Comparison of ENCODE assay signal across 1 cellular context in the genomic region with DNA sequence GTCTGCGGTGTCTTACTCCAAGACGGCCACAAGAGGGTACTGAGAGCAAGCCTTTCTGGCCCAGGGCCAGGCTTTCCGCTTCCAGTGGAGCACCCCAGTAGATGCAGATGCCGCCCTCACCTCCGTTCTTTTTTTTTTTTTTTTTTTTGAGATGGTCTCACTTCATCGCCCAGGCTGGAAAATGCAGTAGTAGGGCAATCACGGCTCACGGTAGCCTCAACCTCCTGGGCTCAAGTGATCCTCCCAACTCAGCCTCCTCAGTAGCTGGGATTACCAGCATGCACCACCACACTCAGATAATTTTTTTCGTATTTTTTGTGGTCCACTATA.
TF ChIP-seq lines count a peak whose summit lies in the region.

No MANE protein-coding gene starts in this region.

TF ChIP-seq in HEK293, 187 proteins besides CTCF, POLR2A, EP300 and RAD21 (continued from another document):
- TF ChIP-seq, protein P1, sequence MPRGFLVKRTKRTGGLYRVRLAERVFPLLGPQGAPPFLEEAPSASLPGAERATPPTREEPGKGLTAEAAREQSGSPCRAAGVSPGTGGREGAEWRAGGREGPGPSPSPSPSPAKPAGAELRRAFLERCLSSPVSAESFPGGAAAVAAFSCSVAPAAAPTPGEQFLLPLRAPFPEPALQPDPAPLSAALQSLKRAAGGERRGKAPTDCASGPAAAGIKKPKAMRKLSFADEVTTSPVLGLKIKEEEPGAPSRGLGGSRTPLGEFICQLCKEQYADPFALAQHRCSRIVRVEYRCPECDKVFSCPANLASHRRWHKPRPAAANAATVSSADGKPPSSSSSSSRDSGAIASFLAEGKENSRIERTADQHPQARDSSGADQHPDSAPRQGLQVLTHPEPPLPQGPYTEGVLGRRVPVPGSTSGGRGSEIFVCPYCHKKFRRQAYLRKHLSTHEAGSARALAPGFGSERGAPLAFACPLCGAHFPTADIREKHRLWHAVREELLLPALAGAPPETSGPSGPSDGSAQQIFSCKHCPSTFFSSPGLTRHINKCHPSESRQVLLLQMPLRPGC (tag by site-specific recombination; IDR thresholded peaks at IDR 0.05): no peak
- TF ChIP-seq, protein P2, sequence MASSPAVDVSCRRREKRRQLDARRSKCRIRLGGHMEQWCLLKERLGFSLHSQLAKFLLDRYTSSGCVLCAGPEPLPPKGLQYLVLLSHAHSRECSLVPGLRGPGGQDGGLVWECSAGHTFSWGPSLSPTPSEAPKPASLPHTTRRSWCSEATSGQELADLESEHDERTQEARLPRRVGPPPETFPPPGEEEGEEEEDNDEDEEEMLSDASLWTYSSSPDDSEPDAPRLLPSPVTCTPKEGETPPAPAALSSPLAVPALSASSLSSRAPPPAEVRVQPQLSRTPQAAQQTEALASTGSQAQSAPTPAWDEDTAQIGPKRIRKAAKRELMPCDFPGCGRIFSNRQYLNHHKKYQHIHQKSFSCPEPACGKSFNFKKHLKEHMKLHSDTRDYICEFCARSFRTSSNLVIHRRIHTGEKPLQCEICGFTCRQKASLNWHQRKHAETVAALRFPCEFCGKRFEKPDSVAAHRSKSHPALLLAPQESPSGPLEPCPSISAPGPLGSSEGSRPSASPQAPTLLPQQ (tag by site-specific recombination; IDR thresholded peaks at IDR 0.05): 0 out of 2 replicates have a peak, but pooled peaks have one; percentile 33
- TF ChIP-seq WT1 (tag by site-specific recombination; IDR thresholded peaks at IDR 0.05): 0 out of 2 replicates have a peak, but pooled peaks have one; percentile 28
- TF ChIP-seq, protein P3, sequence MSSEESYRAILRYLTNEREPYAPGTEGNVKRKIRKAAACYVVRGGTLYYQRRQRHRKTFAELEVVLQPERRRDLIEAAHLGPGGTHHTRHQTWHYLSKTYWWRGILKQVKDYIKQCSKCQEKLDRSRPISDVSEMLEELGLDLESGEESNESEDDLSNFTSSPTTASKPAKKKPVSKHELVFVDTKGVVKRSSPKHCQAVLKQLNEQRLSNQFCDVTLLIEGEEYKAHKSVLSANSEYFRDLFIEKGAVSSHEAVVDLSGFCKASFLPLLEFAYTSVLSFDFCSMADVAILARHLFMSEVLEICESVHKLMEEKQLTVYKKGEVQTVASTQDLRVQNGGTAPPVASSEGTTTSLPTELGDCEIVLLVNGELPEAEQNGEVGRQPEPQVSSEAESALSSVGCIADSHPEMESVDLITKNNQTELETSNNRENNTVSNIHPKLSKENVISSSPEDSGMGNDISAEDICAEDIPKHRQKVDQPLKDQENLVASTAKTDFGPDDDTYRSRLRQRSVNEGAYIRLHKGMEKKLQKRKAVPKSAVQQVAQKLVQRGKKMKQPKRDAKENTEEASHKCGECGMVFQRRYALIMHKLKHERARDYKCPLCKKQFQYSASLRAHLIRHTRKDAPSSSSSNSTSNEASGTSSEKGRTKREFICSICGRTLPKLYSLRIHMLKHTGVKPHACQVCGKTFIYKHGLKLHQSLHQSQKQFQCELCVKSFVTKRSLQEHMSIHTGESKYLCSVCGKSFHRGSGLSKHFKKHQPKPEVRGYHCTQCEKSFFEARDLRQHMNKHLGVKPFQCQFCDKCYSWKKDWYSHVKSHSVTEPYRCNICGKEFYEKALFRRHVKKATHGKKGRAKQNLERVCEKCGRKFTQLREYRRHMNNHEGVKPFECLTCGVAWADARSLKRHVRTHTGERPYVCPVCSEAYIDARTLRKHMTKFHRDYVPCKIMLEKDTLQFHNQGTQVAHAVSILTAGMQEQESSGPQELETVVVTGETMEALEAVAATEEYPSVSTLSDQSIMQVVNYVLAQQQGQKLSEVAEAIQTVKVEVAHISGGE (tag by site-specific recombination; conservative IDR thresholded peaks at IDR 0.05; ENCODE audit: low read depth): no peak
- peak; percentile 7; the same call in 1 of the 2 replicates for TF ChIP-seq GLIS1 (tag by site-specific recombination; IDR thresholded peaks at IDR 0.05)
- TF ChIP-seq, protein P4, sequence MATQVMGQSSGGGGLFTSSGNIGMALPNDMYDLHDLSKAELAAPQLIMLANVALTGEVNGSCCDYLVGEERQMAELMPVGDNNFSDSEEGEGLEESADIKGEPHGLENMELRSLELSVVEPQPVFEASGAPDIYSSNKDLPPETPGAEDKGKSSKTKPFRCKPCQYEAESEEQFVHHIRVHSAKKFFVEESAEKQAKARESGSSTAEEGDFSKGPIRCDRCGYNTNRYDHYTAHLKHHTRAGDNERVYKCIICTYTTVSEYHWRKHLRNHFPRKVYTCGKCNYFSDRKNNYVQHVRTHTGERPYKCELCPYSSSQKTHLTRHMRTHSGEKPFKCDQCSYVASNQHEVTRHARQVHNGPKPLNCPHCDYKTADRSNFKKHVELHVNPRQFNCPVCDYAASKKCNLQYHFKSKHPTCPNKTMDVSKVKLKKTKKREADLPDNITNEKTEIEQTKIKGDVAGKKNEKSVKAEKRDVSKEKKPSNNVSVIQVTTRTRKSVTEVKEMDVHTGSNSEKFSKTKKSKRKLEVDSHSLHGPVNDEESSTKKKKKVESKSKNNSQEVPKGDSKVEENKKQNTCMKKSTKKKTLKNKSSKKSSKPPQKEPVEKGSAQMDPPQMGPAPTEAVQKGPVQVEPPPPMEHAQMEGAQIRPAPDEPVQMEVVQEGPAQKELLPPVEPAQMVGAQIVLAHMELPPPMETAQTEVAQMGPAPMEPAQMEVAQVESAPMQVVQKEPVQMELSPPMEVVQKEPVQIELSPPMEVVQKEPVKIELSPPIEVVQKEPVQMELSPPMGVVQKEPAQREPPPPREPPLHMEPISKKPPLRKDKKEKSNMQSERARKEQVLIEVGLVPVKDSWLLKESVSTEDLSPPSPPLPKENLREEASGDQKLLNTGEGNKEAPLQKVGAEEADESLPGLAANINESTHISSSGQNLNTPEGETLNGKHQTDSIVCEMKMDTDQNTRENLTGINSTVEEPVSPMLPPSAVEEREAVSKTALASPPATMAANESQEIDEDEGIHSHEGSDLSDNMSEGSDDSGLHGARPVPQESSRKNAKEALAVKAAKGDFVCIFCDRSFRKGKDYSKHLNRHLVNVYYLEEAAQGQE (tag by site-specific recombination; IDR thresholded peaks at IDR 0.05): no peak
- TF ChIP-seq, protein P5, sequence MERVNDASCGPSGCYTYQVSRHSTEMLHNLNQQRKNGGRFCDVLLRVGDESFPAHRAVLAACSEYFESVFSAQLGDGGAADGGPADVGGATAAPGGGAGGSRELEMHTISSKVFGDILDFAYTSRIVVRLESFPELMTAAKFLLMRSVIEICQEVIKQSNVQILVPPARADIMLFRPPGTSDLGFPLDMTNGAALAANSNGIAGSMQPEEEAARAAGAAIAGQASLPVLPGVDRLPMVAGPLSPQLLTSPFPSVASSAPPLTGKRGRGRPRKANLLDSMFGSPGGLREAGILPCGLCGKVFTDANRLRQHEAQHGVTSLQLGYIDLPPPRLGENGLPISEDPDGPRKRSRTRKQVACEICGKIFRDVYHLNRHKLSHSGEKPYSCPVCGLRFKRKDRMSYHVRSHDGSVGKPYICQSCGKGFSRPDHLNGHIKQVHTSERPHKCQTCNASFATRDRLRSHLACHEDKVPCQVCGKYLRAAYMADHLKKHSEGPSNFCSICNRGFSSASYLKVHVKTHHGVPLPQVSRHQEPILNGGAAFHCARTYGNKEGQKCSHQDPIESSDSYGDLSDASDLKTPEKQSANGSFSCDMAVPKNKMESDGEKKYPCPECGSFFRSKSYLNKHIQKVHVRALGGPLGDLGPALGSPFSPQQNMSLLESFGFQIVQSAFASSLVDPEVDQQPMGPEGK (tag by site-specific recombination; IDR thresholded peaks at IDR 0.05): peak; percentile 31; the same call in 1 of the 2 replicates
- peak; percentile 67 for TF ChIP-seq ZBTB17 (tag by site-specific recombination; IDR thresholded peaks at IDR 0.05)
